In the genomic region with DNA sequence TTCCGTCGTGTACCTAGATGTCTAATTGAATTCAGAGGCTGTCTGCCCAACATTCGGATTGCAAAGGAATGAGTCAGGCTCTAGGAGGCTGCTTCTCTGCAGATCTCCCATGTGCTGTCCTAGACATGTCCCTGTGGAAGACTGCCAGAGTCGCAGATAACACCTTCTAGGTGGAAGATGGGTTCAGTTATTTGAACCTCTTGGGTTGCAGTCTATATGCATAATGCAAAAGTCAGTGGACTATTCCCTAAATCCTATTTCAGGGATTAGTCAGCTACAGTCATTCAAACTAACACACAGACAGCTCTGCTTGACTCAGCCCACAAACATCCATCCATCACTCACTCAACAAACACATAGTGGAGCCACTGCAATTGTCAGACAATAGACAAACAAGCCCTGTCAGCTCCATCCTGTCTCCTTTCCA, we compare ENCODE assay signal across 21 cellular contexts.
DNase-seq lines count a peak whose midpoint lies in the region; ATAC-seq, FAIRE-seq and TF ChIP-seq lines count a peak whose summit lies in the region.
"Had no signal": no experiment of that assay in that cellular context is flagged by ENCODE, and none has a peak within 500 bp of the region (broad histone marks: within the 10 kb centered on the region; RNA-seq: fewer than 3 reads in every experiment).

No MANE protein-coding gene starts in this region.

- CTCF ChIA-PET in MCF 10A (lab: Yijun Ruan, JAX) = interaction anchor here (0.5 kb wide), 1 partner anchor 1420 kb away, joined by 7 read pairs; no protein-coding TSS in a partner anchor

- H4K20me1 ChIP-seq in keratinocyte (ENCODE audit: control insufficient read depth, extremely low read depth, insufficient read depth, low read length) = no peaks in the 10 kb centered on the region

- peak overlapping the region; percentile 32 for H3K27ac Mint-ChIP-seq in MCF 10A (ENCODE audit: low read depth, unreplicated experiment)
- H3K27ac Mint-ChIP-seq: T-helper 1 cell treated with Interleukin-12 subunit alpha and Interleukin-12 subunit beta and Interleukin-4 antibody, amounts not matched to agents 30 μg/mL and 1 μg/mL, for 36 hours had no signal

- TF ChIP-seq POLR2A in breast epithelium (IDR thresholded peaks at IDR 0.05) (no peak), body of pancreas (IDR thresholded peaks at IDR 0.05) (no peak)

- H3K27me3 Mint-ChIP-seq in MCF 10A (ENCODE audit: insufficient read depth, unreplicated experiment) = no peaks in the 10 kb centered on the region

- H3K27me3 ChIP-seq in breast epithelium = no peaks in the 10 kb centered on the region
- peaks cover 3% of the 10 kb centered on the region for H3K27me3 ChIP-seq in keratinocyte (ENCODE audit: control insufficient read depth, extremely low read depth, insufficient read depth, low read length)
- no peaks in the 10 kb centered on the region for H3K27me3 ChIP-seq in body of pancreas
- no peaks in the 10 kb centered on the region for H3K27me3 ChIP-seq in small intestine (ENCODE audit: control insufficient read depth in 2 of 2, insufficient read depth in 2 of 2, low read length in 2 of 2)
- H3K27me3 ChIP-seq: hepatocyte, thyroid gland had no signal

- ATAC-seq in body of pancreas = no peak
- ATAC-seq: esophagus mucosa, left lobe of liver had no signal

- WGBS in body of pancreas, 2 donors = 72 to 80% methylated on average over 4 of the region's 4 CpGs
- WGBS in small intestine, 3 donors = 72 to 90% (median 79%) methylated on average over 4 of the region's 4 CpGs

- H3K9me3 Mint-ChIP-seq in MCF 10A (ENCODE audit: unreplicated experiment) = no peaks in the 10 kb centered on the region
- H3K9me3 Mint-ChIP-seq: T-helper 1 cell treated with Interleukin-12 subunit alpha and Interleukin-12 subunit beta and Interleukin-4 antibody, amounts not matched to agents 30 μg/mL and 1 μg/mL, for 36 hours had no signal

- no peak overlapping the region for H3K4me2 ChIP-seq in keratinocyte (ENCODE audit: control insufficient read depth, extremely low read depth, insufficient read depth, low read depth, low read length)
- H3K4me2 ChIP-seq: hepatocyte had no signal

- dilution Hi-C loops in keratinocyte (cut with MboI; ENCODE audit: extremely low pct_ligation_motif_present, low sequenced_read_pairs) = no loop called here

- no peak overlapping the region for H3K9ac ChIP-seq in keratinocyte (ENCODE audit: control insufficient read depth, extremely low read depth, insufficient read depth, low read length)

- no peak overlapping the region for H2AFZ ChIP-seq in keratinocyte (ENCODE audit: control insufficient read depth, low read length)
- H2AFZ ChIP-seq: hepatocyte had no signal

- no peaks in the 10 kb centered on the region for H3K79me2 ChIP-seq in keratinocyte (ENCODE audit: control insufficient read depth, insufficient read depth, low read length)
- H3K79me2 ChIP-seq: hepatocyte had no signal

- no peak for TF ChIP-seq CTCF in MCF 10A (IDR thresholded peaks at IDR 0.05; ENCODE audit: unreplicated experiment)
- TF ChIP-seq CTCF in breast epithelium (IDR thresholded peaks at IDR 0.05) = no peak
- TF ChIP-seq CTCF in keratinocyte (optimal IDR thresholded peaks at IDR 0.05 in 1 of 3, IDR thresholded peaks at IDR 0.05 in 1 of 3, conservative IDR thresholded peaks at IDR 0.05 in 1 of 3; ENCODE audit: extremely low read depth in 1 of 3, insufficient read depth in 2 of 3, low read length in 3 of 3) = no peak
- no peak for TF ChIP-seq CTCF in body of pancreas (IDR thresholded peaks at IDR 0.05)

- H3K9me3 ChIP-seq in breast epithelium = no peaks in the 10 kb centered on the region
- H3K9me3 ChIP-seq in keratinocyte (ENCODE audit: control insufficient read depth, low read depth, low read length) = no peaks in the 10 kb centered on the region
- H3K9me3 ChIP-seq in body of pancreas = no peaks in the 10 kb centered on the region
- H3K9me3 ChIP-seq in small intestine (ENCODE audit: control insufficient read depth, low read depth) = no peaks in the 10 kb centered on the region
- H3K9me3 ChIP-seq: thyroid gland had no signal

- no peaks in the 10 kb centered on the region for H3K36me3 Mint-ChIP-seq in MCF 10A (ENCODE audit: insufficient read depth, unreplicated experiment)

- peaks cover 11% of the 10 kb centered on the region for H3K4me1 Mint-ChIP-seq in MCF 10A (ENCODE audit: insufficient read depth, unreplicated experiment)

- POLR2A ChIA-PET in MCF 10A (lab: Yijun Ruan, JAX) = interaction anchor here (0.7 kb wide), 1 partner anchor 62 kb away, joined by 3 read pairs; no protein-coding TSS in a partner anchor

- FAIRE-seq in keratinocyte (lab: Jason Lieb, UNC) = peak; percentile 94
- no peak for FAIRE-seq in small intestine (lab: Jason Lieb, UNC)

- no TSS peak for BruUV-seq in MCF 10A (replicated peaks; lab: Mats Ljungman, UMichigan)

- H3K4me1 ChIP-seq in breast epithelium (no peaks in the 10 kb centered on the region), keratinocyte (ENCODE audit: control insufficient read depth, extremely low read depth, insufficient read depth, low read length) (peaks cover 3% of the 10 kb centered on the region), body of pancreas (no peaks in the 10 kb centered on the region), small intestine (ENCODE audit: control insufficient read depth in 2 of 2, insufficient read depth in 1 of 2, low read depth in 1 of 2, low read length in 1 of 2) (no peaks in the 10 kb centered on the region)
- H3K4me1 ChIP-seq: thyroid gland had no signal

- H3K36me3 ChIP-seq in breast epithelium (no peaks in the 10 kb centered on the region), keratinocyte (ENCODE audit: control insufficient read depth in 2 of 2, extremely low read depth in 1 of 2, insufficient read depth in 2 of 2, low read length in 2 of 2) (no peaks in the 10 kb centered on the region), body of pancreas (replicated peaks in 1 of 2; ENCODE audit: insufficient read depth in 1 of 2, low read depth in 2 of 2) (no peaks in the 10 kb centered on the region), small intestine (ENCODE audit: control insufficient read depth in 2 of 2, insufficient read depth in 2 of 2, low read length in 2 of 2) (no peaks in the 10 kb centered on the region)
- H3K36me3 ChIP-seq: thyroid gland had no signal

- intact Hi-C loops in MCF 10A (cut with micrococcal nuclease) (no loop called here), breast epithelium (cut with DNase I; ENCODE audit: low total_unique reads) (no loop called here), body of pancreas (cut with DNase I) (no loop called here)

- H3K4me3 Mint-ChIP-seq in MCF 10A (ENCODE audit: unreplicated experiment) = no peak overlapping the region
- H3K4me3 Mint-ChIP-seq: T-helper 1 cell treated with Interleukin-12 subunit alpha and Interleukin-12 subunit beta and Interleukin-4 antibody, amounts not matched to agents 30 μg/mL and 1 μg/mL, for 36 hours had no signal

- H3K27ac ChIP-seq in breast epithelium (no peak overlapping the region), keratinocyte (ENCODE audit: control insufficient read depth, insufficient read depth, low read length) (no peak overlapping the region), body of pancreas (no peak overlapping the region), small intestine (ENCODE audit: low read depth in 1 of 2, low read length in 1 of 2) (no peak overlapping the region)
- H3K27ac ChIP-seq: 22Rv1, C4-2B, hepatocyte, thyroid gland had no signal

- peak; percentile 50 for DNase-seq in MCF 10A (ENCODE audit: unreplicated experiment)
- DNase-seq in breast epithelium (ENCODE audit: low spot score in 2 of 2) = no peak
- DNase-seq in amniotic epithelial cell (ENCODE audit: low read depth) = peak; percentile 42
- DNase-seq in keratinocyte (ENCODE audit: low read depth, low spot score) = peak; percentile 19
- DNase-seq in hepatic stellate cell (ENCODE audit: low spot score) = no peak
- DNase-seq in body of pancreas = no peak
- no peak for DNase-seq in activated CD8-positive, alpha-beta memory T cell treated with anti-CD3 and anti-CD28 coated beads, Interleukin-2, amount 50 U/mL, for 4 hours
- DNase-seq in small intestine = no peak
- DNase-seq: aorta, DND-41, KBM-7, NCI-H1417 treated with DMSO at 0.1 percent for 48 hours, NCI-H2171 treated with DMSO at 0.1 percent for 48 hours, Right ventricle myocardium superior, thyroid gland had no signal

- H3K4me3 ChIP-seq in breast epithelium (no peak overlapping the region), keratinocyte (ENCODE audit: control insufficient read depth in 2 of 3, extremely low read depth in 1 of 3, insufficient read depth in 2 of 3, low read depth in 1 of 3, low read length in 3 of 3) (no peak overlapping the region), body of pancreas (no peak overlapping the region), small intestine (ENCODE audit: low read depth in 1 of 2, low read length in 2 of 2) (no peak overlapping the region)
- H3K4me3 ChIP-seq: hepatocyte, thyroid gland had no signal

- H3K9me1 ChIP-seq in keratinocyte (ENCODE audit: control insufficient read depth, extremely low read depth, insufficient read depth, low read length) = no peaks in the 10 kb centered on the region

Comparison
In these comparisons a context has a peak if more than half of its experiments do, and no peak if none do; other contexts are left out.
1. DNase-seq: peak in MCF 10A (single experiment), amniotic epithelial cell (single experiment) and keratinocyte (single experiment); none in breast epithelium (0 of 2), hepatic stellate cell (single experiment), body of pancreas (0 of 4), activated CD8-positive, alpha-beta memory T cell treated with anti-CD3 and anti-CD28 coated beads, Interleukin-2, amount 50 U/mL, for 4 hours (single experiment) and small intestine (single experiment).